In the genomic region with DNA sequence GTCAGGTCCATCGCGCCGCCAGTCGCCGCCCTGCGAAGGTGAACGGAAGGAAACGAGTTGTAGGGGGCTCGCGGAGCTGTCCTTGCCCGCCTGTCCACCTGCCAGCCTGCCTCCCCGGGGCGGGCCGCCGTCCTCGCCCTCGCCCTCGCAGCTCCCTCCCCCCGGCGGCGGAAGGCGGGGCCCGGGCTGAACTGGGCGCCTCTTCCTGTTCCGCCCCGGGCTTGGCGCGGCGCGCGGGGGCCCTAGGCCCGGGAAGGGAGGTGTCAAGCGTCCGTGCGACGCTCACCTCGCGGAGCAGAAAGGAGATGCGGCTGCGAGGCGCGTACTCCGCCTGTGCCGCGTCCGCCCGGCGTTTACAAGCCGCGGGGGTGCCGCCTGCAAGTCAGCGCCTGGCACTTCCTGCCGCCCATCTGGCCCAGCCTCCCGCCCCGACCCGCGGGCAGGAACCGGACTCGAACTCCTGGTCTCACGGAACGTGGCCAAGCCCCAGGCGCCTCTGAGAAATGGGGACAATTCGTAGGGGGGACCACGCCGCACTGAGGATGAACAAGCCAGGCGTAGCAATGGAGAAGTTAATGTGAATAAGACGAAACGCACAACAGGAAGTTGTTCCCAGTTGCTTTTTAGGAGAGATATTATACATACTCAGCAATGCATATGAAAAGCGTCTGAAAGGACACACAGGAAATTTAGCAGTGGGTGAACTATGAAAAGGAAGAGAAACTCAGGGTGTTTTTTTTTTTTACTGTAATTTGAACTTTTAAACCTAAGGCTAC, we compare ENCODE assay signal across 1 cellular context.
A peak's percentile ranks its signal among the peaks of the same experiment; 100 is the strongest.
TF ChIP-seq lines count a peak whose summit lies in the region.

Gene CNPPD1 (minus strand): TSS at position 108 of the 776 bp plus-strand sequence. CDS start 97 bp downstream, at position 11.

TF ChIP-seq in K562, 482 proteins besides CTCF, POLR2A, EP300 and RAD21 (continued from another document and continues in another):
- 0 out of 2 replicates have a peak, but pooled peaks have one; percentile 73 for TF ChIP-seq NFRKB (IDR thresholded peaks at IDR 0.05; ENCODE audit: low read depth)
- no peak for TF ChIP-seq ZNF780A (CRISPR knock-in tag; IDR thresholded peaks at IDR 0.05)
- no peak for TF ChIP-seq HOXB6 (CRISPR knock-in tag; IDR thresholded peaks at IDR 0.05; ENCODE audit: borderline replicate concordance)
- TF ChIP-seq, protein P1, sequence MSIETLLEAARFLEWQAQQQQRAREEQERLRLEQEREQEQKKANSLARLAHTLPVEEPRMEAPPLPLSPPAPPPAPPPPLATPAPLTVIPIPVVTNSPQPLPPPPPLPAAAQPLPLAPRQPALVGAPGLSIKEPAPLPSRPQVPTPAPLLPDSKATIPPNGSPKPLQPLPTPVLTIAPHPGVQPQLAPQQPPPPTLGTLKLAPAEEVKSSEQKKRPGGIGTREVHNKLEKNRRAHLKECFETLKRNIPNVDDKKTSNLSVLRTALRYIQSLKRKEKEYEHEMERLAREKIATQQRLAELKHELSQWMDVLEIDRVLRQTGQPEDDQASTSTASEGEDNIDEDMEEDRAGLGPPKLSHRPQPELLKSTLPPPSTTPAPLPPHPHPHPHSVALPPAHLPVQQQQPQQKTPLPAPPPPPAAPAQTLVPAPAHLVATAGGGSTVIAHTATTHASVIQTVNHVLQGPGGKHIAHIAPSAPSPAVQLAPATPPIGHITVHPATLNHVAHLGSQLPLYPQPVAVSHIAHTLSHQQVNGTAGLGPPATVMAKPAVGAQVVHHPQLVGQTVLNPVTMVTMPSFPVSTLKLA (conservative IDR thresholded peaks at IDR 0.05) = peak; percentile 21 to 69; a peak in 2 of 4 replicates
- no peak for TF ChIP-seq BACH1 (tag; IDR thresholded peaks at IDR 0.05)
- no peak for TF ChIP-seq PCBP1 (IDR thresholded peaks at IDR 0.05; ENCODE audit: low read depth, low read length, poor library complexity, severe bottlenecking)
- TF ChIP-seq ZC3H11A (IDR thresholded peaks at IDR 0.05; ENCODE audit: low read depth, low read length) = no peak
- TF ChIP-seq, protein P2, sequence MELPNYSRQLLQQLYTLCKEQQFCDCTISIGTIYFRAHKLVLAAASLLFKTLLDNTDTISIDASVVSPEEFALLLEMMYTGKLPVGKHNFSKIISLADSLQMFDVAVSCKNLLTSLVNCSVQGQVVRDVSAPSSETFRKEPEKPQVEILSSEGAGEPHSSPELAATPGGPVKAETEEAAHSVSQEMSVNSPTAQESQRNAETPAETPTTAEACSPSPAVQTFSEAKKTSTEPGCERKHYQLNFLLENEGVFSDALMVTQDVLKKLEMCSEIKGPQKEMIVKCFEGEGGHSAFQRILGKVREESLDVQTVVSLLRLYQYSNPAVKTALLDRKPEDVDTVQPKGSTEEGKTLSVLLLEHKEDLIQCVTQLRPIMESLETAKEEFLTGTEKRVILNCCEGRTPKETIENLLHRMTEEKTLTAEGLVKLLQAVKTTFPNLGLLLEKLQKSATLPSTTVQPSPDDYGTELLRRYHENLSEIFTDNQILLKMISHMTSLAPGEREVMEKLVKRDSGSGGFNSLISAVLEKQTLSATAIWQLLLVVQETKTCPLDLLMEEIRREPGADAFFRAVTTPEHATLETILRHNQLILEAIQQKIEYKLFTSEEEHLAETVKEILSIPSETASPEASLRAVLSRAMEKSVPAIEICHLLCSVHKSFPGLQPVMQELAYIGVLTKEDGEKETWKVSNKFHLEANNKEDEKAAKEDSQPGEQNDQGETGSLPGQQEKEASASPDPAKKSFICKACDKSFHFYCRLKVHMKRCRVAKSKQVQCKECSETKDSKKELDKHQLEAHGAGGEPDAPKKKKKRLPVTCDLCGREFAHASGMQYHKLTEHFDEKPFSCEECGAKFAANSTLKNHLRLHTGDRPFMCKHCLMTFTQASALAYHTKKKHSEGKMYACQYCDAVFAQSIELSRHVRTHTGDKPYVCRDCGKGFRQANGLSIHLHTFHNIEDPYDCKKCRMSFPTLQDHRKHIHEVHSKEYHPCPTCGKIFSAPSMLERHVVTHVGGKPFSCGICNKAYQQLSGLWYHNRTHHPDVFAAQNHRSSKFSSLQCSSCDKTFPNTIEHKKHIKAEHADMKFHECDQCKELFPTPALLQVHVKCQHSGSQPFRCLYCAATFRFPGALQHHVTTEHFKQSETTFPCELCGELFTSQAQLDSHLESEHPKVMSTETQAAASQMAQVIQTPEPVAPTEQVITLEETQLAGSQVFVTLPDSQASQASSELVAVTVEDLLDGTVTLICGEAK (IDR thresholded peaks at IDR 0.05) = peak; percentile 76
- TF ChIP-seq, protein P2 (CRISPR knock-in tag; IDR thresholded peaks at IDR 0.05) = no peak
- TF ChIP-seq SAFB (IDR thresholded peaks at IDR 0.05; ENCODE audit: borderline replicate concordance, low read depth, low read length) = no peak
- no peak for TF ChIP-seq LEF1 (IDR thresholded peaks at IDR 0.05)
- peak; percentile 58; the same call in 1 of the 2 replicates for TF ChIP-seq FOXJ2 (tag; IDR thresholded peaks at IDR 0.05)
- TF ChIP-seq ARID2 (IDR thresholded peaks at IDR 0.05) = no peak
- TF ChIP-seq ESRRB (CRISPR knock-in tag; IDR thresholded peaks at IDR 0.05; ENCODE audit: borderline replicate concordance) = no peak
- peak; percentile 29; the same call in 1 of the 2 replicates for TF ChIP-seq ATF7 (IDR thresholded peaks at IDR 0.05)
- TF ChIP-seq FOXP4 (CRISPR knock-in tag; IDR thresholded peaks at IDR 0.05; ENCODE audit: borderline replicate concordance) = no peak
- TF ChIP-seq CREB3L1 (IDR thresholded peaks at IDR 0.05; ENCODE audit: borderline replicate concordance, low read depth) = 0 out of 2 replicates have a peak, but pooled peaks have one; percentile 53
- TF ChIP-seq MTF1 (CRISPR knock-in tag; IDR thresholded peaks at IDR 0.05; ENCODE audit: borderline replicate concordance) = no peak
- no peak for TF ChIP-seq CC2D1A (IDR thresholded peaks at IDR 0.05)
- no peak for TF ChIP-seq FOXO4 (CRISPR knock-in tag; IDR thresholded peaks at IDR 0.05)
- TF ChIP-seq MECOM (CRISPR knock-in tag; IDR thresholded peaks at IDR 0.05) = no peak
- peak; percentile 65; the same call in 1 of the 2 replicates for TF ChIP-seq ETV5 (CRISPR knock-in tag; IDR thresholded peaks at IDR 0.05; ENCODE audit: low read depth)
- TF ChIP-seq, protein P3, sequence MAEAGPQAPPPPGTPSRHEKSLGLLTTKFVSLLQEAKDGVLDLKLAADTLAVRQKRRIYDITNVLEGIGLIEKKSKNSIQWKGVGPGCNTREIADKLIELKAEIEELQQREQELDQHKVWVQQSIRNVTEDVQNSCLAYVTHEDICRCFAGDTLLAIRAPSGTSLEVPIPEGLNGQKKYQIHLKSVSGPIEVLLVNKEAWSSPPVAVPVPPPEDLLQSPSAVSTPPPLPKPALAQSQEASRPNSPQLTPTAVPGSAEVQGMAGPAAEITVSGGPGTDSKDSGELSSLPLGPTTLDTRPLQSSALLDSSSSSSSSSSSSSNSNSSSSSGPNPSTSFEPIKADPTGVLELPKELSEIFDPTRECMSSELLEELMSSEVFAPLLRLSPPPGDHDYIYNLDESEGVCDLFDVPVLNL (CRISPR knock-in tag; IDR thresholded peaks at IDR 0.05; ENCODE audit: low read depth) = 0 out of 2 replicates have a peak, but pooled peaks have one; percentile 61
- TF ChIP-seq CHD2 (IDR thresholded peaks at IDR 0.05; ENCODE audit: low read depth, low read length) = no peak
- no peak for TF ChIP-seq ZNF174 (CRISPR knock-in tag; IDR thresholded peaks at IDR 0.05)
- TF ChIP-seq NONO (IDR thresholded peaks at IDR 0.05; ENCODE audit: low read depth in 2 of 2, low read length in 1 of 2) = peak; percentile 58 to 59; a peak in 2 of 4 replicates
- no peak for TF ChIP-seq PHTF2 (CRISPR knock-in tag; IDR thresholded peaks at IDR 0.05)
- no peak for TF ChIP-seq SMARCB1 (IDR thresholded peaks at IDR 0.05; ENCODE audit: insufficient read length, low read depth)
- no peak for TF ChIP-seq ZNF79 (CRISPR knock-in tag; IDR thresholded peaks at IDR 0.05; ENCODE audit: low read depth)
- no peak for TF ChIP-seq NFE2L1 (tag; IDR thresholded peaks at IDR 0.05; ENCODE audit: borderline replicate concordance, low read depth)
- no peak for TF ChIP-seq CBX5 (IDR thresholded peaks at IDR 0.05; ENCODE audit: borderline replicate concordance, low read depth)
- TF ChIP-seq NR2C1 (IDR thresholded peaks at IDR 0.05) = no peak
- TF ChIP-seq NR2C1 (tag; IDR thresholded peaks at IDR 0.05) = no peak
- no peak for TF ChIP-seq BRF2 (IDR thresholded peaks at IDR 0.05; ENCODE audit: borderline replicate concordance, insufficient read depth, insufficient read length)
